9 cellular contexts compared by ENCODE assay signal in genomic region chr7:88759216-88759955, GRCh38. TPM values are rescaled to one million over a fixed set of nuclear protein-coding genes. Genes with fewer than 3 reads are reported as not detected.
A peak's percentile ranks its signal among the peaks of the same experiment; 100 is the strongest.
DNase-seq lines count a peak whose midpoint lies in the region; ATAC-seq and TF ChIP-seq lines count a peak whose summit lies in the region.
"Had no signal": no experiment of that assay in that cellular context is flagged by ENCODE, and none has a peak within 500 bp of the region (broad histone marks: within the 10 kb centered on the region; RNA-seq: fewer than 3 reads in every experiment).

Gene ZNF804B (plus strand): TSS chr7:88759700. CDS start chr7:88759977, 277 bp downstream.

- ATAC-seq in GM19395 (IDR thresholded peaks at IDR 0.05; ENCODE audit: unreplicated experiment) (no peak), GM19324 (IDR thresholded peaks at IDR 0.05; ENCODE audit: low FRiP score, unreplicated experiment) (no peak)

- H3K36me3 ChIP-seq in muscle layer of colon (ENCODE audit: insufficient read depth, low read length), result no peaks in the 10 kb centered on the region

- intact Hi-C loops in dorsolateral prefrontal cortex (cut with DNase I), result no loop called here

- DNase-seq in AG08396 (ENCODE audit: low spot score) (peak; percentile 3), HuH-7 (ENCODE audit: low spot score) (peak; percentile 39), dorsolateral prefrontal cortex (peak in 9 of 10 donors; percentile 15 to 65 (median 43)), middle frontal gyrus (ENCODE audit: extremely low spot score, low spot score) (no peak), COLO829 (ENCODE audit: low spot score) (no peak)

- peak in 1 of 56 donors; percentile 9 for TF ChIP-seq CTCF in dorsolateral prefrontal cortex (IDR thresholded peaks at IDR 0.05 in 54 of 56, conservative IDR thresholded peaks at IDR 0.05 in 2 of 56; ENCODE audit: low read depth in 1 of 56, partially characterized antibody in 56 of 56)

- H3K9me3 ChIP-seq in muscle layer of colon (ENCODE audit: low read length), result no peaks in the 10 kb centered on the region

- H3K4me3 ChIP-seq in dorsolateral prefrontal cortex, result peak within 1 kb of the TSS; percentile 37 to 82 (median 61)
- peak within 1 kb of the TSS; percentile 31 to 38 for H3K4me3 ChIP-seq in muscle layer of colon (ENCODE audit: low read depth in 1 of 2, low read length in 2 of 2)

- no peak within 1 kb of the TSS for H3K9ac ChIP-seq in muscle layer of colon (ENCODE audit: low read length)

- H3K27me3 ChIP-seq in dorsolateral prefrontal cortex (peaks cover 0 to 71% (median 20%) of the 10 kb centered on the region in 45 donors), muscle layer of colon (ENCODE audit: control insufficient read depth in 1 of 2, insufficient read depth in 2 of 2, low read length in 2 of 2) (peaks cover 32 to 43% of the 10 kb centered on the region in 2 donors)

- peaks cover 5% of the 10 kb centered on the region for H3K4me1 ChIP-seq in muscle layer of colon (ENCODE audit: insufficient read depth, low read length)

- H3K27ac ChIP-seq in dorsolateral prefrontal cortex, result peak within 1 kb of the TSS in 39 of 59 donors; percentile 4 to 82 (median 49)
- no peak within 1 kb of the TSS for H3K27ac ChIP-seq in muscle layer of colon (ENCODE audit: low read depth, low read length)

RNA-seq across cellular contexts. Expression of gene ZNF804B, which starts in this region (rescaled TPM):
- total RNA-seq in dorsolateral prefrontal cortex, result 1 to 10 TPM in 119 of 120 experiments, under 1 TPM in 1; 0.57 to 5.2 (median 2.7) TPM
- total RNA-seq: SK-MEL-5 had no signal

Comparison
In these comparisons a context has a peak if more than half of its experiments do, and no peak if none do; other contexts are left out.
1. DNase-seq: peak in AG08396 (single experiment), HuH-7 (single experiment) and dorsolateral prefrontal cortex (9 of 10); none in middle frontal gyrus (single experiment) and COLO829 (single experiment).